ENCODE assay signal across 28 cellular contexts in genomic region chr2:170056900-170057299, GRCh38.
"Had no signal": no experiment of that assay in that cellular context is flagged by ENCODE, and none has a peak within 500 bp of the region (broad histone marks: within the 10 kb centered on the region; RNA-seq: fewer than 3 reads in every experiment).

No MANE protein-coding gene starts in this region.

- H3K9me3 Mint-ChIP-seq: dendritic cell treated with granulocyte-macrophage colony-stimulating factor and Interleukin-4, amounts not matched to agents 40 ng/mL and 50 ng/mL, for 4 days; effector memory CD8-positive, alpha-beta T cell; endodermal cell had no signal

- H3K27me3 ChIP-seq: colonic mucosa, dorsolateral prefrontal cortex, esophagus muscularis mucosa, esophagus squamous epithelium, foreskin keratinocyte, gastrocnemius medialis, gastroesophageal sphincter, heart left ventricle, heart right ventricle, hepatocyte had no signal

- FAIRE-seq: endometrium, endothelial cell of umbilical vein had no signal

- H3K4me3 ChIP-seq: colonic mucosa, coronary artery, dorsolateral prefrontal cortex, esophagus muscularis mucosa, esophagus squamous epithelium, gastrocnemius medialis, gastroesophageal sphincter, heart left ventricle, heart right ventricle, hepatocyte had no signal

- H3K4me1 ChIP-seq: colonic mucosa, esophagus muscularis mucosa, esophagus squamous epithelium, foreskin keratinocyte, gastrocnemius medialis, gastroesophageal sphincter had no signal

- ATAC-seq: effector memory CD8-positive, alpha-beta T cell; esophagus mucosa; foreskin keratinocyte; gastrocnemius medialis; gastroesophageal sphincter; heart left ventricle; heart right ventricle had no signal

- H3K9me3 ChIP-seq: colonic mucosa, esophagus muscularis mucosa, esophagus squamous epithelium, gastrocnemius medialis, gastroesophageal sphincter, heart left ventricle, heart right ventricle had no signal

- H3K79me2 ChIP-seq: hepatocyte had no signal

- H3K27ac ChIP-seq: colonic mucosa, coronary artery, dorsolateral prefrontal cortex, epithelial cell of prostate, esophagus muscularis mucosa, esophagus squamous epithelium, foreskin keratinocyte, gastrocnemius medialis, gastroesophageal sphincter, heart left ventricle, heart right ventricle, hepatocyte had no signal

- DNase-seq: colonic mucosa; cortex of kidney; dermis blood vessel endothelial cell; dorsolateral prefrontal cortex; effector CD4-positive, alpha-beta T cell; effector CD8-positive, alpha-beta T cell; effector memory CD4-positive, alpha-beta T cell; effector memory CD8-positive, alpha-beta T cell; endodermal cell; erythroblast; esophagus squamous epithelium; foreskin fibroblast; foreskin keratinocyte; foreskin melanocyte; gastrocnemius medialis; glutamatergic neuron; head of caudate nucleus; heart left ventricle; heart right ventricle had no signal

- H3K27me3 Mint-ChIP-seq: dendritic cell treated with granulocyte-macrophage colony-stimulating factor and Interleukin-4, amounts not matched to agents 40 ng/mL and 50 ng/mL, for 4 days; effector memory CD8-positive, alpha-beta T cell had no signal

- H3K4me3 Mint-ChIP-seq: dendritic cell treated with granulocyte-macrophage colony-stimulating factor and Interleukin-4, amounts not matched to agents 40 ng/mL and 50 ng/mL, for 4 days; effector memory CD8-positive, alpha-beta T cell; endodermal cell had no signal

- H3K27ac Mint-ChIP-seq: dendritic cell treated with granulocyte-macrophage colony-stimulating factor and Interleukin-4, amounts not matched to agents 40 ng/mL and 50 ng/mL, for 4 days; effector memory CD8-positive, alpha-beta T cell; endodermal cell had no signal

- H2AFZ ChIP-seq: hepatocyte had no signal

- H3K4me2 ChIP-seq: hepatocyte had no signal
